ENCODE assay signal across 9 cellular contexts in the genomic region with DNA sequence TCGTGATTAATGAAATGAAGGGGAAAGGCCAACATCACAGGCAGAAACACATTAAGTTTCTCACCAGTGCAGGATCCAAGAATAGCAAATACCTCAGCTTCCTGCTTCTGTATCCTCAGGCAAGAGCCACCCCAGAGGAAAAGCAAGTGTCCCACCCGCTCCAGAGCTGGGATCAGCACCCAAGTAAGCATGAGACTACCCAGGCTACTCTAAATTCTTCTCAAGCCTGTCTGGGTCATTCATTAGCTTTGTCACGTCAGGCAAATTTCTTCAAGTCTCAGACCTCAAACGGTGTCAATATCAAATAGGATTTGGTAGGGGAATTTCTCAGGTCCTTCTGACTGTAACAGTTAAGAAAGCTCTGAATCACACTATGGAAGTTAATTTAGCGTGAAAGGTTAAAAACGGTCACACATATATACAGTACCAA. TPM values are rescaled to one million over a fixed set of nuclear protein-coding genes. Genes with fewer than 3 reads are reported as not detected.
DNase-seq lines count a peak whose midpoint lies in the region; ATAC-seq and TF ChIP-seq lines count a peak whose summit lies in the region.
"Had no signal": no experiment of that assay in that cellular context is flagged by ENCODE, and none has a peak within 500 bp of the region (broad histone marks: within the 10 kb centered on the region; RNA-seq: fewer than 3 reads in every experiment).

No MANE protein-coding gene starts in this region.

- H3K23ac ChIP-seq in trophoblast cell (ENCODE audit: low read length), result no peak overlapping the region

- H3K4me3 ChIP-seq in trophoblast cell (ENCODE audit: low read depth, low read length) (no peak overlapping the region), OCI-LY7 (ENCODE audit: low read depth, low read length, poor library complexity, severe bottlenecking) (no peak overlapping the region)

- no peaks in the 10 kb centered on the region for H3K9me3 ChIP-seq in trophoblast cell (ENCODE audit: insufficient read depth, low read depth, low read length)
- H3K9me3 ChIP-seq in OCI-LY7 (ENCODE audit: low read length), result no peaks in the 10 kb centered on the region

- peak overlapping the region; percentile 41 for H3K27ac ChIP-seq in trophoblast cell (ENCODE audit: low read depth, low read length)
- H3K27ac ChIP-seq in OCI-LY7 (ENCODE audit: low read depth, low read length, poor library complexity, severe bottlenecking), result no peak overlapping the region
- H3K27ac ChIP-seq: KMS-11 had no signal

- no peak overlapping the region for H3K18ac ChIP-seq in trophoblast cell (ENCODE audit: low read length)

- no peak overlapping the region for H4K8ac ChIP-seq in trophoblast cell (ENCODE audit: low read depth, low read length)

- no peak overlapping the region for H2BK5ac ChIP-seq in trophoblast cell (ENCODE audit: low read depth, low read length, poor library complexity)

- H3K79me1 ChIP-seq in trophoblast cell (ENCODE audit: low read length), result peaks cover 31% of the 10 kb centered on the region

- H4K20me1 ChIP-seq in OCI-LY7 (ENCODE audit: insufficient read depth, low read length), result no peaks in the 10 kb centered on the region

- no peak overlapping the region for H4K91ac ChIP-seq in trophoblast cell (ENCODE audit: low read depth, low read length)

- H3K79me2 ChIP-seq in trophoblast cell (ENCODE audit: control insufficient read depth, insufficient read depth, low read length, poor library complexity) (peaks cover 18% of the 10 kb centered on the region), OCI-LY7 (ENCODE audit: insufficient read depth, low read depth, low read length) (no peaks in the 10 kb centered on the region)

- no TSS peak for BruUV-seq in OCI-LY7 (replicated peaks; lab: Mats Ljungman, UMichigan)

- H3K9me2 ChIP-seq in OCI-LY7 (ENCODE audit: insufficient read depth, low read length), result no peaks in the 10 kb centered on the region

- no peak overlapping the region for H3K4ac ChIP-seq in trophoblast cell (ENCODE audit: low read depth, low read length)

- H2BK12ac ChIP-seq in trophoblast cell (ENCODE audit: low read length), result no peak overlapping the region

- intact Hi-C loops in left colon (cut with DNase I, micrococcal nuclease) (no loop called here), OCI-LY7 (cut with micrococcal nuclease; ENCODE audit: unreplicated experiment) (no loop called here)

- DNase-seq in astrocyte of the hippocampus (ENCODE audit: low read depth, low spot score), result peak; percentile 86
- peak; percentile 87 to 93 for DNase-seq in trophoblast cell
- no peak for DNase-seq in NCI-H345 (lab: John Stamatoyannopoulos, UW)
- no peak for DNase-seq in NCI-H446 treated with DMSO at 0.1 percent for 48 hours (lab: John Stamatoyannopoulos, UW)
- DNase-seq in left colon, result no peak
- no peak for DNase-seq in OCI-LY7 (ENCODE audit: low spot score)

- H3K36me3 ChIP-seq in trophoblast cell (ENCODE audit: control insufficient read depth in 1 of 2, insufficient read depth in 2 of 2, low read length in 2 of 2) (peaks cover 27 to 28% of the 10 kb centered on the region in 2 experiments), OCI-LY7 (ENCODE audit: insufficient read depth, low read length) (peaks cover 17% of the 10 kb centered on the region)

- H3K14ac ChIP-seq in trophoblast cell (ENCODE audit: low read length), result no peak overlapping the region

- TF ChIP-seq CTCF in OCI-LY7 (conservative IDR thresholded peaks at IDR 0.05; ENCODE audit: low read length), result no peak

- no peak overlapping the region for H2AFZ ChIP-seq in trophoblast cell (ENCODE audit: insufficient read depth, low read length, poor library complexity)
- H2AFZ ChIP-seq in OCI-LY7 (ENCODE audit: low read length), result no peak overlapping the region

- H4K12ac ChIP-seq in trophoblast cell (ENCODE audit: low read depth, low read length), result no peak overlapping the region

- H2BK120ac ChIP-seq in trophoblast cell (ENCODE audit: insufficient read depth, low read length, poor library complexity), result no peak overlapping the region

- POLR2A ChIA-PET in OCI-LY7 (lab: Charles Lee), result interaction anchor here (0.6 to 1.1 kb wide), 2 partner anchors 10 to 33 kb away, joined by 3 to 6 read pairs; no protein-coding TSS in a partner anchor

- no peaks in the 10 kb centered on the region for H3K27me3 ChIP-seq in trophoblast cell (ENCODE audit: insufficient read depth, low read length)

- CTCF ChIA-PET in OCI-LY7 (lab: Charles Lee; ENCODE audit: unreplicated experiment), result no interaction called here

- H2AK5ac ChIP-seq in trophoblast cell (ENCODE audit: low read length), result no peak overlapping the region

- ATAC-seq in GM18858 (IDR thresholded peaks at IDR 0.05; ENCODE audit: unreplicated experiment), result peak; percentile 72
- peak; percentile 69 for ATAC-seq in HG03095 (IDR thresholded peaks at IDR 0.05; ENCODE audit: unreplicated experiment)
- no peak for ATAC-seq in left colon

- no peak overlapping the region for H3K4me2 ChIP-seq in trophoblast cell (ENCODE audit: low read length)
- no peak overlapping the region for H3K4me2 ChIP-seq in OCI-LY7 (ENCODE audit: low read length)
- H3K4me2 ChIP-seq: KMS-11 had no signal

- H3K4me1 ChIP-seq in trophoblast cell (ENCODE audit: control insufficient read depth in 1 of 2, insufficient read depth in 2 of 2, low read length in 2 of 2) (peaks cover 35 to 38% of the 10 kb centered on the region in 2 experiments), OCI-LY7 (ENCODE audit: insufficient read depth, low read length, poor library complexity, severe bottlenecking) (no peaks in the 10 kb centered on the region)

- WGBS in trophoblast cell (ENCODE audit: extremely low coverage, insufficient coverage, insufficient read length), result no CpG with 5 or more reads among the region's 6 CpGs

- no peak overlapping the region for H3K9ac ChIP-seq in trophoblast cell (ENCODE audit: low read length)
- H3K9ac ChIP-seq: KMS-11 had no signal

RNA-seq across cellular contexts. Expression of gene GNA12, which starts 59.0 kb away (rescaled TPM):
- polyA plus RNA-seq in trophoblast cell (2013), result 166 and 173 TPM in 2 replicates
- total RNA-seq in left colon (10 to 100 TPM; 21.4 to 32.9 TPM), OCI-LY7 (2022) (35.9 and 36.1 TPM in 2 replicates)
- total RNA-seq in OCI-LY7 (2014; rRNA removed; shearing (Covaris generic)), result 6.5 and 10.3 TPM in 2 replicates

Comparison
In these comparisons a context has a peak if more than half of its experiments do, and no peak if none do; other contexts are left out.
1. DNase-seq: peak in astrocyte of the hippocampus (single experiment) and trophoblast cell (2 of 2); none in NCI-H345 (single experiment), NCI-H446 treated with DMSO at 0.1 percent for 48 hours (single experiment), left colon (0 of 2) and OCI-LY7 (single experiment).